In genomic region chr5:42586625-42587024, GRCh38 we compare ENCODE assay signal across 1 cellular context.
TF ChIP-seq lines count a peak whose summit lies in the region.

No MANE protein-coding gene starts in this region.

TF ChIP-seq in K562, 482 proteins besides CTCF, POLR2A, EP300 and RAD21 (continued from another document and continues in another):
- TF ChIP-seq GTF3C2 (IDR thresholded peaks at IDR 0.05; ENCODE audit: borderline replicate concordance, extremely low read depth, insufficient read length) = no peak
- TF ChIP-seq RBM39 (optimal IDR thresholded peaks at IDR 0.05; ENCODE audit: low read depth, low read length) = no peak
- no peak for TF ChIP-seq PATZ1 (CRISPR knock-in tag; IDR thresholded peaks at IDR 0.05; ENCODE audit: borderline replicate concordance)
- no peak for TF ChIP-seq HCFC1 (IDR thresholded peaks at IDR 0.05; ENCODE audit: low read depth, low read length)
- TF ChIP-seq PTBP1 (IDR thresholded peaks at IDR 0.05; ENCODE audit: low read depth, low read length) = no peak
- TF ChIP-seq FOXA3 (CRISPR knock-in tag; conservative IDR thresholded peaks at IDR 0.05 in 1 of 2, IDR thresholded peaks at IDR 0.05 in 1 of 2) = no peak
- no peak for TF ChIP-seq CLOCK (CRISPR knock-in tag; IDR thresholded peaks at IDR 0.05; ENCODE audit: borderline replicate concordance)
- no peak for TF ChIP-seq ZNF695 (CRISPR knock-in tag; IDR thresholded peaks at IDR 0.05)
- TF ChIP-seq MXD1 (CRISPR knock-in tag; IDR thresholded peaks at IDR 0.05; ENCODE audit: borderline replicate concordance, poor library complexity, severe bottlenecking) = peak; percentile 26
- no peak for TF ChIP-seq ERF (CRISPR knock-in tag; IDR thresholded peaks at IDR 0.05)
- no peak for TF ChIP-seq PHB2 (IDR thresholded peaks at IDR 0.05; ENCODE audit: low read depth)
- TF ChIP-seq PREB (CRISPR knock-in tag; IDR thresholded peaks at IDR 0.05) = no peak
- TF ChIP-seq CUX1 (CRISPR knock-in tag; IDR thresholded peaks at IDR 0.05) = peak; percentile 12; the same call in 1 of the 2 replicates
- no peak for TF ChIP-seq ZNF124 (CRISPR knock-in tag; IDR thresholded peaks at IDR 0.05)
- no peak for TF ChIP-seq JUNB (CRISPR knock-in tag; conservative IDR thresholded peaks at IDR 0.05)
- TF ChIP-seq PRMT5 (CRISPR knock-in tag; IDR thresholded peaks at IDR 0.05) = no peak
- TF ChIP-seq KAT8 (IDR thresholded peaks at IDR 0.05; ENCODE audit: low read depth) = no peak
- TF ChIP-seq POLR2AphosphoS5 (IDR thresholded peaks at IDR 0.05; ENCODE audit: control insufficient read depth, insufficient read depth, low read depth, low read length) = peak; percentile 53; the same call in 1 of the 2 replicates
- TF ChIP-seq TSHZ1 (CRISPR knock-in tag; IDR thresholded peaks at IDR 0.05) = no peak
- TF ChIP-seq MCM5 (IDR thresholded peaks at IDR 0.05; ENCODE audit: low read depth) = no peak
- no peak for TF ChIP-seq SIN3A (IDR thresholded peaks at IDR 0.05; ENCODE audit: borderline replicate concordance in 2 of 2, control insufficient read depth in 1 of 2, low read depth in 2 of 2, low read length in 2 of 2)
- TF ChIP-seq CREB5 (CRISPR knock-in tag; IDR thresholded peaks at IDR 0.05) = no peak
- TF ChIP-seq AFF1 (IDR thresholded peaks at IDR 0.05; ENCODE audit: low read depth in 1 of 2, partially characterized antibody in 2 of 2) = peak in 1 of 2 experiments; percentile 23
- TF ChIP-seq ESRRA (IDR thresholded peaks at IDR 0.05; ENCODE audit: borderline replicate concordance, low read depth) = peak; percentile 70
- no peak for TF ChIP-seq CREBBP (IDR thresholded peaks at IDR 0.05; ENCODE audit: low read depth, low read length)
- TF ChIP-seq SMARCC2 (IDR thresholded peaks at IDR 0.05; ENCODE audit: low read depth) = peak; percentile 60; the same call in 1 of the 2 replicates
- TF ChIP-seq HMG20A (CRISPR knock-in tag; conservative IDR thresholded peaks at IDR 0.05) = no peak
- no peak for TF ChIP-seq KLF16 (IDR thresholded peaks at IDR 0.05)
- no peak for TF ChIP-seq CAMTA2 (CRISPR knock-in tag; conservative IDR thresholded peaks at IDR 0.05)
- peak; percentile 80 for TF ChIP-seq MAFG (tag; conservative IDR thresholded peaks at IDR 0.05)
- TF ChIP-seq HDGF (IDR thresholded peaks at IDR 0.05) = no peak
- TF ChIP-seq MBD2 (IDR thresholded peaks at IDR 0.05; ENCODE audit: borderline replicate concordance, low read depth) = no peak
